In the genomic region with DNA sequence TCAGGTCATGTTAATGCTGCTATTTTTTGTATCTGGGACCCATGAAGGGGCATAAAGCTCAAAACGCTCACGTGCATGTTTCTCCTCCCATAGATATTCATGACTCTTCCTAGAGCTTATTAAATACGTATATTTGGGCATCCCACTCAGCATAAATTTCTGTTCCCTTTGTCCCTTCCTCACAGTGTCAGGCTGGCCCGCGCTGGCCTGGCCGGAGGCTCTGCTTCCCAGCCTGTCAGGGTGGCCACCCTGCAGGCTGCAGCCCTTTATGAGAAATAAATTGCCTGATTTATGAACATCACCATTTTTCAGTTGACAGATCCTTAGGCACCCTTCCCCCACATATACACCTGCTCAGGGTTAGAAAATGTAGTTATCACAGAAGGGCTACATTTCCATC, we compare ENCODE assay signal across 25 cellular contexts.
"Had no signal": no experiment of that assay in that cellular context is flagged by ENCODE, and none has a peak within 500 bp of the region (broad histone marks: within the 10 kb centered on the region; RNA-seq: fewer than 3 reads in every experiment).

No MANE protein-coding gene starts in this region.

- H3K36me3 ChIP-seq: colonic mucosa, esophagus muscularis mucosa, esophagus squamous epithelium, gastrocnemius medialis, gastroesophageal sphincter, heart left ventricle, heart right ventricle had no signal

- ATAC-seq: effector memory CD8-positive, alpha-beta T cell; esophagus mucosa; foreskin keratinocyte; gastrocnemius medialis; gastroesophageal sphincter had no signal

- H3K27me3 ChIP-seq: colonic mucosa, dorsolateral prefrontal cortex, esophagus muscularis mucosa, esophagus squamous epithelium, foreskin keratinocyte, gastrocnemius medialis, gastroesophageal sphincter, heart right ventricle had no signal

- H3K4me1 ChIP-seq: foreskin keratinocyte had no signal

- H3K4me3 ChIP-seq: colonic mucosa, coronary artery, dorsolateral prefrontal cortex, esophagus muscularis mucosa, esophagus squamous epithelium, gastrocnemius medialis, gastroesophageal sphincter, heart left ventricle, heart right ventricle had no signal

- H3K9me3 Mint-ChIP-seq: dendritic cell treated with granulocyte-macrophage colony-stimulating factor and Interleukin-4, amounts not matched to agents 40 ng/mL and 50 ng/mL, for 4 days; effector memory CD8-positive, alpha-beta T cell; endodermal cell had no signal

- H3K27ac Mint-ChIP-seq: dendritic cell treated with granulocyte-macrophage colony-stimulating factor and Interleukin-4, amounts not matched to agents 40 ng/mL and 50 ng/mL, for 4 days; effector memory CD8-positive, alpha-beta T cell; endodermal cell had no signal

- H3K4me3 Mint-ChIP-seq: dendritic cell treated with granulocyte-macrophage colony-stimulating factor and Interleukin-4, amounts not matched to agents 40 ng/mL and 50 ng/mL, for 4 days; effector memory CD8-positive, alpha-beta T cell; endodermal cell had no signal

- H3K27ac ChIP-seq: colonic mucosa, coronary artery, dorsolateral prefrontal cortex, epithelial cell of prostate, esophagus muscularis mucosa, esophagus squamous epithelium, foreskin keratinocyte, gastrocnemius medialis, gastroesophageal sphincter had no signal

- H3K9me3 ChIP-seq: colonic mucosa, esophagus muscularis mucosa, esophagus squamous epithelium, gastrocnemius medialis, gastroesophageal sphincter, heart left ventricle had no signal

- DNase-seq: colonic mucosa; cortex of kidney; dermis blood vessel endothelial cell; dorsolateral prefrontal cortex; effector CD4-positive, alpha-beta T cell; effector CD8-positive, alpha-beta T cell; effector memory CD4-positive, alpha-beta T cell; effector memory CD8-positive, alpha-beta T cell; endodermal cell; erythroblast; esophagus squamous epithelium; foreskin fibroblast; foreskin keratinocyte; foreskin melanocyte; gastrocnemius medialis; glutamatergic neuron; head of caudate nucleus; heart left ventricle; heart right ventricle had no signal
